In the genomic region with DNA sequence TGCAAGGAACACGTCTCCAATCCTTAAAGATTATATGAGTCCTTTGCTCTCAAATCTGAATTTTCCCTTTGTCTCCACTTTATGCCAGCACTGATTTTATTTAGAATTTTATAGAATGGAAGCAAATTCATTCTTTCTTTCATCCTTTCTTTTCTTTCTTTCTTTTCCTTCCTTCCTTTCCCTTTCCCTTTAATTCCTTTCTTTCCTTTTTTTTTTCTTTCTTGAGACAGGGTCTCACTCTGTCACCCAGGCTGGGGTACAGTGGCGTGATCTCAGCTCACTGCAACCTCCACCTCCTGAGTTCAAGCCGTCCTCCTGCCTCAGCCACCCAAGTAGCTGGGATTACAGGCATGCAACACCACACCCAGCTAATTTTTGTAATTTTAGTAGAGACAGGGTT, we compare ENCODE assay signal across 8 cellular contexts.
DNase-seq lines count a peak whose midpoint lies in the region; ATAC-seq, FAIRE-seq and TF ChIP-seq lines count a peak whose summit lies in the region.
"Not testable (repeated sequence)": the region's sequence is repeated elsewhere in the genome, so short reads cannot be mapped to it uniquely, and the experiment has no call there.

No MANE protein-coding gene starts in this region.

- peaks cover 16% of the 10 kb centered on the region for H3K79me2 ChIP-seq in HepG2 (ENCODE audit: insufficient read depth, low read length)

- H3K4me1 Mint-ChIP-seq in T-helper 17 cell = peaks cover 45% of the 10 kb centered on the region
- H3K4me1 Mint-ChIP-seq in stimulated activated naive CD8-positive, alpha-beta T cell treated with anti-CD3 and anti-CD28 coated beads, Interleukin-15, Interleukin-2, amounts not matched to agents 100 ng/mL and 50 ng/mL, for 24 hours (ENCODE audit: low read depth) = peaks cover 70% of the 10 kb centered on the region

- H4K20me1 ChIP-seq in HepG2 (ENCODE audit: insufficient read depth, low read length) = not testable (repeated sequence)

- intact Hi-C loops in HepG2 (cut with micrococcal nuclease; ENCODE audit: unreplicated experiment) = not testable (repeated sequence)

- CTCF ChIA-PET in HEK293 (lab: Yijun Ruan, JAX); HepG2 (lab: Yijun Ruan, JAX; ENCODE audit: low intra/inter-chr PET ratio, low total read pairs): not testable (repeated sequence)

- not testable (repeated sequence) for H3K36me3 Mint-ChIP-seq in T-helper 17 cell (ENCODE audit: low read depth)
- peaks cover 36% of the 10 kb centered on the region for H3K36me3 Mint-ChIP-seq in stimulated activated naive CD8-positive, alpha-beta T cell treated with anti-CD3 and anti-CD28 coated beads, Interleukin-15, Interleukin-2, amounts not matched to agents 100 ng/mL and 50 ng/mL, for 24 hours (ENCODE audit: low read depth)

- H3K9ac ChIP-seq in HepG2 (ENCODE audit: insufficient read depth, low read depth, low read length) = not testable (repeated sequence)

- not testable (repeated sequence) for DNase-seq in T-helper 17 cell; caudate nucleus (lab: John Stamatoyannopoulos, UW); HepG2 (ENCODE audit: low spot score)
- DNase-seq in activated CD8-positive, alpha-beta memory T cell treated with anti-CD3 and anti-CD28 coated beads for 24 hours = peak; percentile 19

- not testable (repeated sequence) for TF ChIP-seq RAD21 in HepG2 (CRISPR knock-in tag; IDR thresholded peaks at IDR 0.05)

- H3K4me1 ChIP-seq in HEK293 (ENCODE audit: control insufficient read depth, insufficient read depth, low read length) (peaks cover 11% of the 10 kb centered on the region), HepG2 (ENCODE audit: insufficient read depth, low read length) (peaks cover 79% of the 10 kb centered on the region)

- BruUV-seq in HepG2 (replicated peaks; lab: Mats Ljungman, UMichigan) = not testable (repeated sequence)

- H3K9me3 Mint-ChIP-seq in stimulated activated naive CD8-positive, alpha-beta T cell treated with anti-CD3 and anti-CD28 coated beads, Interleukin-15, Interleukin-2, amounts not matched to agents 100 ng/mL and 50 ng/mL, for 24 hours = not testable (repeated sequence)

- POLR2A ChIA-PET in HEK293 (lab: Yijun Ruan, JAX); HepG2 (lab: Yijun Ruan, JAX): not testable (repeated sequence)

- not testable (repeated sequence) for H3K27me3 Mint-ChIP-seq in T-helper 17 cell; stimulated activated naive CD8-positive, alpha-beta T cell treated with anti-CD3 and anti-CD28 coated beads, Interleukin-15, Interleukin-2, amounts not matched to agents 100 ng/mL and 50 ng/mL, for 24 hours

- ATAC-seq in T-helper 17 cell, HepG2: not testable (repeated sequence)

- not testable (repeated sequence) for TF ChIP-seq POLR2A in HepG2 (IDR thresholded peaks at IDR 0.05; ENCODE audit: insufficient read depth in 1 of 2, low read depth in 2 of 2, low read length in 2 of 2)

- TF ChIP-seq EP300 in HepG2 (IDR thresholded peaks at IDR 0.05; ENCODE audit: low read depth in 2 of 2, low read length in 2 of 2); HepG2 (CRISPR knock-in tag; IDR thresholded peaks at IDR 0.05; ENCODE audit: borderline replicate concordance): not testable (repeated sequence)

- WGBS in HepG2 (ENCODE audit: low lambda C conversion rate) = 96% methylated on average over 3 of the region's 3 CpGs

- not testable (repeated sequence) for FAIRE-seq in HepG2 (lab: Jason Lieb, UNC)

- H3K4me3 ChIP-seq in HEK293 (ENCODE audit: low read depth, low read length); HepG2 (replicated peaks in 1 of 3; ENCODE audit: insufficient read depth in 1 of 3, low read depth in 2 of 3, low read length in 3 of 3): not testable (repeated sequence)

- peak overlapping the region; percentile 16 for H3K27ac Mint-ChIP-seq in T-helper 17 cell
- peak overlapping the region; percentile 78 for H3K27ac Mint-ChIP-seq in stimulated activated naive CD8-positive, alpha-beta T cell treated with anti-CD3 and anti-CD28 coated beads, Interleukin-15, Interleukin-2, amounts not matched to agents 100 ng/mL and 50 ng/mL, for 24 hours

- not testable (repeated sequence) for H3K4me3 Mint-ChIP-seq in T-helper 17 cell; stimulated activated naive CD8-positive, alpha-beta T cell treated with anti-CD3 and anti-CD28 coated beads, Interleukin-15, Interleukin-2, amounts not matched to agents 100 ng/mL and 50 ng/mL, for 24 hours

- in situ Hi-C loops in HepG2 (cut with HindIII; ENCODE audit: extremely low pct_ligation_motif_present, low pct_unique_long_range_greater_than_20kb) = not testable (repeated sequence)

- H3K27ac ChIP-seq in HEK293 (ENCODE audit: extremely low read depth, low read depth, low read length); HepG2 (ENCODE audit: extremely low read length, insufficient read depth, low read length): not testable (repeated sequence)
- H3K27ac ChIP-seq in caudate nucleus (ENCODE audit: low read depth, low read length) (peak overlapping the region; percentile 78), cingulate gyrus (ENCODE audit: low read depth, low read length) (peak overlapping the region; percentile 21), layer of hippocampus (ENCODE audit: low read depth, low read length) (peak overlapping the region; percentile 46)

- not testable (repeated sequence) for H3K4me2 ChIP-seq in HepG2 (ENCODE audit: low read depth, low read length)

- H3K9me3 ChIP-seq in HEK293 (ENCODE audit: control insufficient read depth, insufficient read depth, low read depth, low read length); T-helper 17 cell (ENCODE audit: control insufficient read depth, low read length, poor library complexity, severe bottlenecking); HepG2 (ENCODE audit: low read length): not testable (repeated sequence)

- not testable (repeated sequence) for H3K27me3 ChIP-seq in layer of hippocampus (ENCODE audit: control insufficient read depth, insufficient read depth, low read length); HepG2 (ENCODE audit: control insufficient read depth in 1 of 2, insufficient read depth in 2 of 2, low read length in 2 of 2)

- H2AFZ ChIP-seq in HepG2 (ENCODE audit: low read length) = not testable (repeated sequence)

- H3K36me3 ChIP-seq in HEK293 (ENCODE audit: control insufficient read depth in 2 of 2, insufficient read depth in 1 of 2, low read length in 2 of 2); HepG2 (replicated peaks in 1 of 2; ENCODE audit: control insufficient read depth in 1 of 2, insufficient read depth in 2 of 2, low read length in 2 of 2): not testable (repeated sequence)

- not testable (repeated sequence) for TF ChIP-seq CTCF in HEK293 (tag by site-specific recombination; IDR thresholded peaks at IDR 0.05); HepG2 (CRISPR knock-in tag; IDR thresholded peaks at IDR 0.05)

TF ChIP-seq in HEK293, 187 proteins besides CTCF, POLR2A, EP300 and RAD21:
- TF ChIP-seq PRDM1 (tag by site-specific recombination; IDR thresholded peaks at IDR 0.05) (peak; percentile 64), ZNF366 (tag by site-specific recombination; conservative IDR thresholded peaks at IDR 0.05) (0 out of 2 replicates have a peak, but pooled peaks have one; percentile 17)

TF ChIP-seq in HepG2, 621 proteins besides CTCF, POLR2A, EP300 and RAD21:
- TF ChIP-seq, protein P1, sequence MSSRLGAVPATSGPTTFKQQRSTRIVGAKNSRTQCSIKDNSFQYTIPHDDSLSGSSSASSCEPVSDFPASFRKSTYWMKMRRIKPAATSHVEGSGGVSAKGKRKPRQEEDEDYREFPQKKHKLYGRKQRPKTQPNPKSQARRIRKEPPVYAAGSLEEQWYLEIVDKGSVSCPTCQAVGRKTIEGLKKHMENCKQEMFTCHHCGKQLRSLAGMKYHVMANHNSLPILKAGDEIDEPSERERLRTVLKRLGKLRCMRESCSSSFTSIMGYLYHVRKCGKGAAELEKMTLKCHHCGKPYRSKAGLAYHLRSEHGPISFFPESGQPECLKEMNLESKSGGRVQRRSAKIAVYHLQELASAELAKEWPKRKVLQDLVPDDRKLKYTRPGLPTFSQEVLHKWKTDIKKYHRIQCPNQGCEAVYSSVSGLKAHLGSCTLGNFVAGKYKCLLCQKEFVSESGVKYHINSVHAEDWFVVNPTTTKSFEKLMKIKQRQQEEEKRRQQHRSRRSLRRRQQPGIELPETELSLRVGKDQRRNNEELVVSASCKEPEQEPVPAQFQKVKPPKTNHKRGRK (CRISPR knock-in tag; IDR thresholded peaks at IDR 0.05) = 0 out of 2 replicates have a peak, but pooled peaks have one; percentile 67
